1 cellular context compared by ENCODE assay signal in the genomic region with DNA sequence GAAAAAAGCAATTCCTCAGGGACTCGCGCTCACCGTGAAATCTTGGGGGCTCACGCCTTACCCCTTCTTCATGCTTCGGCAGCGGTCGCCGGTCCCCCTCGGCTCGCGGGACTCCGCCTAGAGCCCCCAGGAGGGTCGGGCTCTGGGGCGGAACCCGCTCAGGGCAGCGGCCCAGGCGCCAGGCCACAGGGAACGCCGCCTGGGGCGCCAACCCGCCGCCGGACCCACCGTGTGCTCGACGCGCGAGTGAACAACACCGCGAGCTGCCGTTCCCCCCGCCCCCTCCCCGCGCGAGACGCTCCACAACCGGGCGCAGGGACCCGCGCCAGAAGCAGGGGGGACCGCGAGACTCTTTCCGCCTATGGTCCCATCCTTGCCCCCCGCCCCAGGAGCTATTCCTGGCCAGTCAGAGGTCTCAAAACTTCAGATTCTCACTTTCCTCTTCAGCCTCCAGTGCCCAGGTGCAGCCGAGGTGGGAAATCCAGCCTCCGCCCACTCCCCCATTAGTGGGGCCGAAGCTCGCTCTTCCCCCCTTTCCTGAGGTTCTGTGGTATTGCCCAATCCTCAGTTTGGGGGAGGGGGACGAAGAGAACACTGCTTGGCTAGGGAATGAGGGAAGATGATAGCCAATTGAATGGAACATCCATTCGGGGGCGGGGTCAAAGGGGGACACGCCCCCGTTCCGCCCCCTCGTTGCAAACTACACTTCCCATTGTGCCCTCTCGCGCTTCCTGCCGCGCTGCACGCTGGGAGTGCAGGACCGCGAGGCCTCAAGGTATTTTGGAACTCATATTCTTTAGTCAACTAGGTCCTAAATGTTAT.
TF ChIP-seq lines count a peak whose summit lies in the region.

Gene WASF1, minus strand, starts transcription at position 265 of the 822 bp plus-strand sequence. CDS start 52,069 bp downstream, outside the sequence.

TF ChIP-seq in WTC11, 78 proteins besides CTCF, POLR2A, EP300 and RAD21 (continued from another document):
- TF ChIP-seq PRDM15 (CRISPR knock-in tag; IDR thresholded peaks at IDR 0.05) (no peak), IRF2 (CRISPR knock-in tag; IDR thresholded peaks at IDR 0.05; ENCODE audit: borderline replicate concordance, low read depth) (no peak), ZNF396 (CRISPR knock-in tag; IDR thresholded peaks at IDR 0.05; ENCODE audit: borderline replicate concordance) (no peak), TEAD4 (CRISPR knock-in tag; IDR thresholded peaks at IDR 0.05) (0 out of 2 replicates have a peak, but pooled peaks have one; percentile 22), ZNF416 (CRISPR knock-in tag; IDR thresholded peaks at IDR 0.05) (no peak), NR2C2 (CRISPR knock-in tag; IDR thresholded peaks at IDR 0.05) (no peak), ZNF138 (CRISPR knock-in tag; conservative IDR thresholded peaks at IDR 0.05) (no peak), JUN (CRISPR knock-in tag; IDR thresholded peaks at IDR 0.05) (no peak), ARID4B (CRISPR knock-in tag; IDR thresholded peaks at IDR 0.05; ENCODE audit: borderline replicate concordance) (peak; percentile 76; the same call in 1 of the 2 replicates), MAX (CRISPR knock-in tag; IDR thresholded peaks at IDR 0.05) (0 out of 2 replicates have a peak, but pooled peaks have one; percentile 35), TEAD1 (CRISPR knock-in tag; IDR thresholded peaks at IDR 0.05) (0 out of 2 replicates have a peak, but pooled peaks have one; percentile 45), FOXP4 (CRISPR knock-in tag; IDR thresholded peaks at IDR 0.05) (0 out of 2 replicates have a peak, but pooled peaks have one; percentile 47), SP1 (CRISPR knock-in tag; conservative IDR thresholded peaks at IDR 0.05) (peak; percentile 92), ZNF671 (CRISPR knock-in tag; IDR thresholded peaks at IDR 0.05) (no peak), FOXP1 (CRISPR knock-in tag; IDR thresholded peaks at IDR 0.05; ENCODE audit: borderline replicate concordance) (0 out of 2 replicates have a peak, but pooled peaks have one; percentile 24)
- TF ChIP-seq, protein P1, sequence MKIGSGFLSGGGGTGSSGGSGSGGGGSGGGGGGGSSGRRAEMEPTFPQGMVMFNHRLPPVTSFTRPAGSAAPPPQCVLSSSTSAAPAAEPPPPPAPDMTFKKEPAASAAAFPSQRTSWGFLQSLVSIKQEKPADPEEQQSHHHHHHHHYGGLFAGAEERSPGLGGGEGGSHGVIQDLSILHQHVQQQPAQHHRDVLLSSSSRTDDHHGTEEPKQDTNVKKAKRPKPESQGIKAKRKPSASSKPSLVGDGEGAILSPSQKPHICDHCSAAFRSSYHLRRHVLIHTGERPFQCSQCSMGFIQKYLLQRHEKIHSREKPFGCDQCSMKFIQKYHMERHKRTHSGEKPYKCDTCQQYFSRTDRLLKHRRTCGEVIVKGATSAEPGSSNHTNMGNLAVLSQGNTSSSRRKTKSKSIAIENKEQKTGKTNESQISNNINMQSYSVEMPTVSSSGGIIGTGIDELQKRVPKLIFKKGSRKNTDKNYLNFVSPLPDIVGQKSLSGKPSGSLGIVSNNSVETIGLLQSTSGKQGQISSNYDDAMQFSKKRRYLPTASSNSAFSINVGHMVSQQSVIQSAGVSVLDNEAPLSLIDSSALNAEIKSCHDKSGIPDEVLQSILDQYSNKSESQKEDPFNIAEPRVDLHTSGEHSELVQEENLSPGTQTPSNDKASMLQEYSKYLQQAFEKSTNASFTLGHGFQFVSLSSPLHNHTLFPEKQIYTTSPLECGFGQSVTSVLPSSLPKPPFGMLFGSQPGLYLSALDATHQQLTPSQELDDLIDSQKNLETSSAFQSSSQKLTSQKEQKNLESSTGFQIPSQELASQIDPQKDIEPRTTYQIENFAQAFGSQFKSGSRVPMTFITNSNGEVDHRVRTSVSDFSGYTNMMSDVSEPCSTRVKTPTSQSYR (CRISPR knock-in tag; IDR thresholded peaks at IDR 0.05), result peak; percentile 75
- TF ChIP-seq, protein P2, sequence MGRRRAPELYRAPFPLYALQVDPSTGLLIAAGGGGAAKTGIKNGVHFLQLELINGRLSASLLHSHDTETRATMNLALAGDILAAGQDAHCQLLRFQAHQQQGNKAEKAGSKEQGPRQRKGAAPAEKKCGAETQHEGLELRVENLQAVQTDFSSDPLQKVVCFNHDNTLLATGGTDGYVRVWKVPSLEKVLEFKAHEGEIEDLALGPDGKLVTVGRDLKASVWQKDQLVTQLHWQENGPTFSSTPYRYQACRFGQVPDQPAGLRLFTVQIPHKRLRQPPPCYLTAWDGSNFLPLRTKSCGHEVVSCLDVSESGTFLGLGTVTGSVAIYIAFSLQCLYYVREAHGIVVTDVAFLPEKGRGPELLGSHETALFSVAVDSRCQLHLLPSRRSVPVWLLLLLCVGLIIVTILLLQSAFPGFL (CRISPR knock-in tag; IDR thresholded peaks at IDR 0.05; ENCODE audit: borderline replicate concordance), result no peak
- TF ChIP-seq, protein P3, sequence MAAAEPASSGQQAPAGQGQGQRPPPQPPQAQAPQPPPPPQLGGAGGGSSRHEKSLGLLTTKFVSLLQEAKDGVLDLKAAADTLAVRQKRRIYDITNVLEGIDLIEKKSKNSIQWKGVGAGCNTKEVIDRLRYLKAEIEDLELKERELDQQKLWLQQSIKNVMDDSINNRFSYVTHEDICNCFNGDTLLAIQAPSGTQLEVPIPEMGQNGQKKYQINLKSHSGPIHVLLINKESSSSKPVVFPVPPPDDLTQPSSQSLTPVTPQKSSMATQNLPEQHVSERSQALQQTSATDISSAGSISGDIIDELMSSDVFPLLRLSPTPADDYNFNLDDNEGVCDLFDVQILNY (CRISPR knock-in tag; IDR thresholded peaks at IDR 0.05), result peak; percentile 40; the same call in 1 of the 2 replicates
- TF ChIP-seq, protein P4, sequence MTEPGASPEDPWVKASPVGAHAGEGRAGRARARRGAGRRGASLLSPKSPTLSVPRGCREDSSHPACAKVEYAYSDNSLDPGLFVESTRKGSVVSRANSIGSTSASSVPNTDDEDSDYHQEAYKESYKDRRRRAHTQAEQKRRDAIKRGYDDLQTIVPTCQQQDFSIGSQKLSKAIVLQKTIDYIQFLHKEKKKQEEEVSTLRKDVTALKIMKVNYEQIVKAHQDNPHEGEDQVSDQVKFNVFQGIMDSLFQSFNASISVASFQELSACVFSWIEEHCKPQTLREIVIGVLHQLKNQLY (CRISPR knock-in tag; IDR thresholded peaks at IDR 0.05), result no peak
